ENCODE assay signal across 11 cellular contexts in genomic region chr11:101428918-101429317, GRCh38.
DNase-seq lines count a peak whose midpoint lies in the region; ATAC-seq and TF ChIP-seq lines count a peak whose summit lies in the region.
"Had no signal": no experiment of that assay in that cellular context is flagged by ENCODE, and none has a peak within 500 bp of the region (broad histone marks: within the 10 kb centered on the region; RNA-seq: fewer than 3 reads in every experiment).

No MANE protein-coding gene starts in this region.

- peak; percentile 42 for TF ChIP-seq CTCF in GM12864 (IDR thresholded peaks at IDR 0.05; ENCODE audit: low read depth, low read length, missing control alignments)
- peak; percentile 62 for TF ChIP-seq CTCF in SK-N-SH (IDR thresholded peaks at IDR 0.05)
- TF ChIP-seq CTCF in left lung (IDR thresholded peaks at IDR 0.05), result peak in 1 of 2 donors; percentile 8

- no peaks in the 10 kb centered on the region; the same call in 1 of the 2 replicates for H3K9me2 ChIP-seq in SK-N-SH

- H3K4me1 ChIP-seq in SK-N-SH (ENCODE audit: control insufficient read depth in 1 of 2, insufficient read depth in 2 of 2, low read depth in 1 of 2, low read length in 1 of 2) (no peaks in the 10 kb centered on the region), left lung (no peaks in the 10 kb centered on the region)

- DNase-seq in GM12864 (ENCODE audit: low read depth), result no peak
- no peak for DNase-seq in SK-N-SH
- DNase-seq in left lung, result no peak
- DNase-seq in NCI-H2171 (lab: John Stamatoyannopoulos, UW), result no peak
- no peak for DNase-seq in stimulated activated CD4-positive, alpha-beta T cell treated with anti-CD3 and anti-CD28 coated beads, Interleukin-12 subunit alpha, Interleukin-12 subunit beta, amount 100 ng/mL, for 4 hours
- no peak for DNase-seq in D341Med (ENCODE audit: low spot score)
- no peak for DNase-seq in NCI-H2081 treated with DMSO at 0.1 percent for 48 hours (lab: John Stamatoyannopoulos, UW)
- DNase-seq: stimulated activated CD4-positive, alpha-beta T cell treated with anti-CD3 and anti-CD28 coated beads, Interleukin-4, amount 100 ng/mL, for 24 hours; T1000 had no signal

- intact Hi-C loops in left lung (cut with DNase I), result no loop called here

- H4K20me1 ChIP-seq in SK-N-SH (ENCODE audit: insufficient read depth), result no peaks in the 10 kb centered on the region

- peak; percentile 48 for TF ChIP-seq RAD21 in SK-N-SH (IDR thresholded peaks at IDR 0.05; ENCODE audit: low read length)

- WGBS in SK-N-SH (ENCODE audit: low lambda C conversion rate), result 11% methylated on average over 1 of the region's 1 CpG

- no peak overlapping the region for H3K4me2 ChIP-seq in SK-N-SH

- no peaks in the 10 kb centered on the region for H3K9me3 ChIP-seq in SK-N-SH
- peaks cover 0 to 8% of the 10 kb centered on the region in 2 donors for H3K9me3 ChIP-seq in left lung

- no peak for TF ChIP-seq EP300 in SK-N-SH (IDR thresholded peaks at IDR 0.05; ENCODE audit: borderline replicate concordance in 1 of 2, low read depth in 1 of 2, low read length in 1 of 2)

- H3K4me3 ChIP-seq in GM12864 (ENCODE audit: low read depth, low read length) (no peak overlapping the region), SK-N-SH (ENCODE audit: low read depth in 2 of 2, low read length in 1 of 2) (no peak overlapping the region), left lung (no peak overlapping the region)

- H2AFZ ChIP-seq in SK-N-SH (ENCODE audit: low read depth), result no peak overlapping the region

- ATAC-seq in HG02759 (IDR thresholded peaks at IDR 0.05; ENCODE audit: unreplicated experiment), result peak; percentile 56
- peak; percentile 87 for ATAC-seq in left lung

- no peak overlapping the region for H3K9ac ChIP-seq in SK-N-SH

- H3K27ac ChIP-seq in SK-N-SH (ENCODE audit: low read depth in 2 of 2, low read length in 1 of 2) (no peak overlapping the region), left lung (no peak overlapping the region)
- H3K27ac ChIP-seq: epithelial cell of prostate had no signal

- H3F3A ChIP-seq in SK-N-SH (replicated peaks; ENCODE audit: insufficient read depth), result no peaks in the 10 kb centered on the region

- H3K36me3 ChIP-seq in SK-N-SH (replicated peaks in 1 of 2; ENCODE audit: control insufficient read depth in 1 of 2, insufficient read depth in 2 of 2, low read length in 1 of 2), result no peaks in the 10 kb centered on the region
- H3K36me3 ChIP-seq in left lung, result no peaks in the 10 kb centered on the region

- POLR2A ChIA-PET in SK-N-SH (lab: Yijun Ruan, JAX), result no interaction called here

- CTCF ChIA-PET in SK-N-SH (lab: Yijun Ruan, JAX), result no interaction called here

- H3K27me3 ChIP-seq in SK-N-SH (ENCODE audit: insufficient read depth) (no peaks in the 10 kb centered on the region), left lung (no peaks in the 10 kb centered on the region)

- H3K79me2 ChIP-seq in SK-N-SH (ENCODE audit: insufficient read depth), result no peaks in the 10 kb centered on the region

TF ChIP-seq in SK-N-SH, 30 proteins besides CTCF, POLR2A, EP300 and RAD21:
- TF ChIP-seq JUND (IDR thresholded peaks at IDR 0.05), result no peak
- TF ChIP-seq FOSL2 (IDR thresholded peaks at IDR 0.05; ENCODE audit: borderline replicate concordance, low read depth), result no peak
- no peak for TF ChIP-seq RCOR1 (IDR thresholded peaks at IDR 0.05; ENCODE audit: low read length)
- TF ChIP-seq CHD2 (IDR thresholded peaks at IDR 0.05; ENCODE audit: low read length, partially characterized antibody), result no peak
- TF ChIP-seq SMC3 (IDR thresholded peaks at IDR 0.05; ENCODE audit: low read depth, low read length), result peak; percentile 34
- TF ChIP-seq TCF12 (IDR thresholded peaks at IDR 0.05), result no peak
